ENCODE assay signal across 12 cellular contexts in the genomic region with DNA sequence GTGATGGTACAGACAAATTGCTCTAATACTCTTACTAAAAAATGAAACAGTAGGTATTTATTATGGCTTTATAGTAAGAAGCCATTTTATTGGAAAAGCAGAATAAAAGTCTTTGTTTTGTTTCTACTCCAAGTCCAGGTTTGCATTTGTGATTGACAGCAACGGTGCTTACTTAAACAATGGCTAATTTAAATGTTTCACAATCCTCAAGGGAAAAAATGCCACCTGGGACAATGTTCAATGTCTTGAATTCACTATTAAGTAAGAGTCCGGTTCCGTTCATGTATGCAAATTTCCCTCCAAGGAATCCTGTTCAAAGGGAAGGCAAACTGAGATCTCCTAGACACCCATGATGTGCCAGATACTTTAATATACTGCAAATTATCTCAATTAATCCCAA.
"Had no signal": no experiment of that assay in that cellular context is flagged by ENCODE, and none has a peak within 500 bp of the region (broad histone marks: within the 10 kb centered on the region; RNA-seq: fewer than 3 reads in every experiment).

No MANE protein-coding gene starts in this region.

- ATAC-seq: activated CD4-positive, CD25-positive, alpha-beta regulatory T cell treated with anti-CD3 and anti-CD28 coated beads, Interleukin-2, amount 50 U/mL, for 24 hours; activated CD8-positive, alpha-beta memory T cell treated with anti-CD3 and anti-CD28 coated beads, Interleukin-2, amount 10 ng/mL, durations not matched to agents 7 days and 5 days; gastrocnemius medialis had no signal

- H3K27me3 ChIP-seq: cardiac muscle cell, gastrocnemius medialis, ovary had no signal

- H3K9me3 Mint-ChIP-seq: activated T-cell treated with anti-CD3 and anti-CD28 coated beads, Interleukin-2, amount 50 U/mL, for 24 hours had no signal

- H3K4me3 Mint-ChIP-seq: activated CD8-positive, alpha-beta memory T cell treated with anti-CD3 and anti-CD28 coated beads, Interleukin-2, amount 10 ng/mL, durations not matched to agents 7 days and 5 days; activated naive CD8-positive, alpha-beta T cell; activated T-cell treated with anti-CD3 and anti-CD28 coated beads, Interleukin-2, amount 50 U/mL, for 24 hours had no signal

- H3K9me3 ChIP-seq: gastrocnemius medialis, ovary had no signal

- H3K27me3 Mint-ChIP-seq: activated CD8-positive, alpha-beta memory T cell treated with anti-CD3 and anti-CD28 coated beads, Interleukin-2, amount 10 ng/mL, durations not matched to agents 7 days and 5 days; activated naive CD8-positive, alpha-beta T cell; activated T-cell treated with anti-CD3 and anti-CD28 coated beads, Interleukin-2, amount 50 U/mL, for 24 hours had no signal

- H3K36me3 Mint-ChIP-seq: activated naive CD8-positive, alpha-beta T cell had no signal

- DNase-seq: activated CD4-positive, alpha-beta T cell treated with anti-CD3 and anti-CD28 coated beads, Interleukin-2, amount 50 U/mL, for 4 hours; activated CD8-positive, alpha-beta memory T cell treated with anti-CD3 and anti-CD28 coated beads, Interleukin-2, amount 10 ng/mL, durations not matched to agents 7 days and 5 days; activated gamma-delta T cell; activated T-cell treated with anti-CD3 and anti-CD28 coated beads, Interleukin-2, amount 50 U/mL, for 24 hours; aorta; gastrocnemius medialis; kidney; ovary had no signal

- H3K36me3 ChIP-seq: cardiac muscle cell, gastrocnemius medialis, ovary had no signal

- H3K4me1 ChIP-seq: gastrocnemius medialis had no signal

- FAIRE-seq: kidney had no signal

- H3K27ac ChIP-seq: cardiac muscle cell, gastrocnemius medialis, ovary had no signal

- H3K4me3 ChIP-seq: cardiac muscle cell, gastrocnemius medialis, ovary, smooth muscle cell had no signal

- H3K4me2 ChIP-seq: smooth muscle cell had no signal

- H3K27ac Mint-ChIP-seq: activated CD8-positive, alpha-beta memory T cell treated with anti-CD3 and anti-CD28 coated beads, Interleukin-2, amount 10 ng/mL, durations not matched to agents 7 days and 5 days; activated naive CD8-positive, alpha-beta T cell; activated T-cell treated with anti-CD3 and anti-CD28 coated beads, Interleukin-2, amount 50 U/mL, for 24 hours had no signal
